28 cellular contexts compared by ENCODE assay signal in the genomic region with DNA sequence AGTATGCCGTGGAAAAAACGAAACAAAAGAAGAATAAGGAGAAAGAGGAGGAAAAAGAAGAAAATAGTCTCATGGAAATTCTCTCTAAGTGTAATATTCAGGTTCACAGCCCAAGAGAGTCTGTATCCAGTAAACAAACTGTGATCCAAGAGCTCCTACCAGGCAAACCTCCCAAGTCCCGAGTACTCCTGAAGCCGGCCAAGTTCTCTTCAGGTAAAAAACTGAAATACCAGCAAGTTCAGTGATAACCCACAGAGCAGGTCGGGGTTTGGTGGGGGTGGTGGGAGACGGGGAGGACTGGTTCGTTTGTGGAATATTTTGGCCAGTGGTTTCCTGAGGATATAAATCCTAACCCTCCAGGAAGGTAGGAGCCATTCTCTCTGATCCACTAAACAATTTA. TPM values are rescaled to one million over a fixed set of nuclear protein-coding genes. Genes with fewer than 3 reads are reported as not detected.
"Had no signal": no experiment of that assay in that cellular context is flagged by ENCODE, and none has a peak within 500 bp of the region (broad histone marks: within the 10 kb centered on the region; RNA-seq: fewer than 3 reads in every experiment).

No MANE protein-coding gene starts in this region.

- H3K36me3 ChIP-seq: colonic mucosa, gastrocnemius medialis, lower lobe of right lung, neutrophil, prostate gland, right atrium auricular region, spleen, transverse colon, upper lobe of right lung, uterus had no signal

- H3K9me3 ChIP-seq: colonic mucosa, gastrocnemius medialis, lower lobe of right lung, neutrophil, prostate gland, right atrium auricular region, spleen, testis, transverse colon, upper lobe of right lung, uterus had no signal

- H3K9ac ChIP-seq: parathyroid adenoma had no signal

- H3K4me1 ChIP-seq: colonic mucosa, gastrocnemius medialis, lower lobe of right lung, parathyroid adenoma, prostate gland, right atrium auricular region, spleen, testis, transverse colon, upper lobe of right lung, uterus had no signal

- H3K4me3 Mint-ChIP-seq: dendritic cell treated with granulocyte-macrophage colony-stimulating factor and Interleukin-4, amounts not matched to agents 40 ng/mL and 50 ng/mL, for 4 days; endodermal cell; naive thymus-derived CD8-positive, alpha-beta T cell; neural crest cell; stimulated activated memory B cell treated with anti-CD40 and anti-IgM and Interleukin-4, amounts not matched to agents 10 μg/mL and 1 μg/mL and 100 μg/mL, for 72 hours had no signal

- DNase-seq: colonic mucosa; effector CD8-positive, alpha-beta T cell; endodermal cell; foreskin fibroblast; gastrocnemius medialis; head of caudate nucleus; left ventricle myocardium superior; lower lobe of right lung; naive thymus-derived CD8-positive, alpha-beta T cell; spleen; stimulated activated CD4-positive, alpha-beta T cell treated with anti-CD3 and anti-CD28 coated beads, Interleukin-4, amount 100 ng/mL, for 4 hours; stimulated activated naive CD8-positive, alpha-beta T cell treated with anti-CD3 and anti-CD28 coated beads, Interleukin-15, Interleukin-2, amounts not matched to agents 100 U/mL and 50 U/mL, for 24 hours; substantia nigra; testis; transverse colon; upper lobe of right lung; uterus had no signal

- H3K36me3 Mint-ChIP-seq: stimulated activated memory B cell treated with anti-CD40 and anti-IgM and Interleukin-4, amounts not matched to agents 10 μg/mL and 1 μg/mL and 100 μg/mL, for 72 hours had no signal

- H3K27me3 ChIP-seq: colonic mucosa, gastrocnemius medialis, neutrophil, right atrium auricular region, spleen, testis, transverse colon, upper lobe of right lung, uterus had no signal

- H3K9me3 Mint-ChIP-seq: dendritic cell treated with granulocyte-macrophage colony-stimulating factor and Interleukin-4, amounts not matched to agents 40 ng/mL and 50 ng/mL, for 4 days; endodermal cell; naive thymus-derived CD8-positive, alpha-beta T cell; neural crest cell; stimulated activated memory B cell treated with anti-CD40 and anti-IgM and Interleukin-4, amounts not matched to agents 10 μg/mL and 1 μg/mL and 100 μg/mL, for 72 hours had no signal

- H2AFZ ChIP-seq: parathyroid adenoma had no signal

- H3K4me1 Mint-ChIP-seq: stimulated activated memory B cell treated with anti-CD40 and anti-IgM and Interleukin-4, amounts not matched to agents 10 μg/mL and 1 μg/mL and 100 μg/mL, for 72 hours had no signal

- ATAC-seq: esophagus mucosa; gastrocnemius medialis; left ventricle myocardium superior; lower lobe of right lung; naive thymus-derived CD8-positive, alpha-beta T cell; stimulated activated memory B cell treated with anti-CD40 and anti-IgM and Interleukin-4, amounts not matched to agents 10 μg/mL and 1 μg/mL and 100 μg/mL, for 72 hours; stimulated activated naive CD8-positive, alpha-beta T cell treated with anti-CD3 and anti-CD28 coated beads, Interleukin-15, Interleukin-2, amounts not matched to agents 100 U/mL and 50 U/mL, for 24 hours; upper lobe of right lung had no signal

- H3K27ac Mint-ChIP-seq: dendritic cell treated with granulocyte-macrophage colony-stimulating factor and Interleukin-4, amounts not matched to agents 40 ng/mL and 50 ng/mL, for 4 days; stimulated activated memory B cell treated with anti-CD40 and anti-IgM and Interleukin-4, amounts not matched to agents 10 μg/mL and 1 μg/mL and 100 μg/mL, for 72 hours had no signal

- H3K4me3 ChIP-seq: colonic mucosa, gastrocnemius medialis, lower lobe of right lung, prostate gland, right atrium auricular region, skin epidermis, spleen, testis, transverse colon, upper lobe of right lung, uterus had no signal

- H3K79me2 ChIP-seq: parathyroid adenoma had no signal

- H3K27ac ChIP-seq: colonic mucosa, epithelial cell of prostate, gastrocnemius medialis, lower lobe of right lung, neutrophil, parathyroid adenoma, prostate gland, right atrium auricular region, skin epidermis, spleen, testis, transverse colon, upper lobe of right lung, uterus had no signal

RNA-seq across cellular contexts. Expression of a gene that starts 28.6 kb away (rescaled TPM):
- total RNA-seq: colonic mucosa; endodermal cell; glomerular endothelial cell; left ventricle myocardium superior; naive thymus-derived CD8-positive, alpha-beta T cell; right atrium auricular region; upper lobe of right lung had no signal
